ENCODE assay signal across 16 cellular contexts in genomic region chr18:40607741-40608140, GRCh38.
"Had no signal": no experiment of that assay in that cellular context is flagged by ENCODE, and none has a peak within 500 bp of the region (broad histone marks: within the 10 kb centered on the region; RNA-seq: fewer than 3 reads in every experiment).

No MANE protein-coding gene starts in this region.

- DNase-seq: activated CD4-positive, alpha-beta T cell treated with anti-CD3 and anti-CD28 coated beads for 1 hour; activated CD4-positive, alpha-beta T cell treated with anti-CD3 and anti-CD28 coated beads, Interleukin-2, amount 50 U/mL, for 48 hours; activated effector memory CD4-positive, alpha-beta T cell treated with anti-CD3 and anti-CD28 coated beads, Interleukin-2, amount 50 U/mL, for 16 hours; activated T-cell treated with anti-CD3 and anti-CD28 coated beads, Interleukin-2, amount 50 U/mL, for 4 hours; anterior cingulate cortex; dermis blood vessel endothelial cell; endodermal cell; erythroblast; hippocampal formation; ovary; sigmoid colon; stimulated activated CD4-positive, alpha-beta T cell treated with anti-CD3 and anti-CD28 coated beads, Interleukin-2, amount 100 ng/mL, for 24 hours; stimulated activated naive CD4-positive, alpha-beta T cell; substantia nigra; transverse colon had no signal

- H3K27ac Mint-ChIP-seq: activated naive CD8-positive, alpha-beta T cell; endodermal cell had no signal

- H3K4me3 Mint-ChIP-seq: activated naive CD8-positive, alpha-beta T cell; activated T-cell treated with anti-CD3 and anti-CD28 coated beads, Interleukin-2, amount 50 U/mL, for 4 hours; endodermal cell had no signal

- H3K36me3 Mint-ChIP-seq: activated naive CD8-positive, alpha-beta T cell had no signal

- H3K27me3 Mint-ChIP-seq: activated naive CD8-positive, alpha-beta T cell had no signal

- H3K9me3 Mint-ChIP-seq: endodermal cell had no signal
